In genomic region chr9:71766663-71767062, GRCh38 we compare ENCODE assay signal across 9 cellular contexts. TPM values are rescaled to one million over a fixed set of nuclear protein-coding genes. Genes with fewer than 3 reads are reported as not detected.
DNase-seq lines count a peak whose midpoint lies in the region; ATAC-seq and FAIRE-seq lines count a peak whose summit lies in the region.
"Had no signal": no experiment of that assay in that cellular context is flagged by ENCODE, and none has a peak within 500 bp of the region (broad histone marks: within the 10 kb centered on the region; RNA-seq: fewer than 3 reads in every experiment).

No MANE protein-coding gene starts in this region.

- H3K9ac ChIP-seq in Karpas-422 (ENCODE audit: low read length): no peak overlapping the region

- peaks cover 34% of the 10 kb centered on the region for H3K4me1 ChIP-seq in effector memory CD4-positive, alpha-beta T cell (ENCODE audit: control insufficient read depth, insufficient read depth, low read length, poor library complexity, severe bottlenecking)
- H3K4me1 ChIP-seq in neuron (ENCODE audit: insufficient read depth, low read length) (peaks cover 47% of the 10 kb centered on the region), Karpas-422 (ENCODE audit: low read length) (peaks cover 11% of the 10 kb centered on the region)

- DNase-seq in GM18507 (ENCODE audit: extremely low spot score, insufficient read length, low read depth): no peak
- DNase-seq in effector memory CD4-positive, alpha-beta T cell: no peak
- DNase-seq in Karpas-422: no peak
- DNase-seq in putamen (ENCODE audit: low spot score): no peak

- no peaks in the 10 kb centered on the region for H3K36me3 Mint-ChIP-seq in IgD-negative memory B cell

- H3K4me3 Mint-ChIP-seq in IgD-negative memory B cell: peak overlapping the region; percentile 93 to 99 (median 96)

- peak overlapping the region; percentile 97 for H3K4me3 ChIP-seq in effector memory CD4-positive, alpha-beta T cell (ENCODE audit: insufficient read depth, low read depth, low read length, poor library complexity, severe bottlenecking)
- peak overlapping the region; percentile 90 for H3K4me3 ChIP-seq in neuron (ENCODE audit: low read length)
- no peak overlapping the region for H3K4me3 ChIP-seq in Karpas-422 (ENCODE audit: low read length)

- no peaks in the 10 kb centered on the region for H3K79me2 ChIP-seq in Karpas-422 (ENCODE audit: low read length)

- no peak overlapping the region for H2AFZ ChIP-seq in neuron (ENCODE audit: low read depth, low read length)
- H2AFZ ChIP-seq in Karpas-422 (ENCODE audit: low read length): no peak overlapping the region

- no peaks in the 10 kb centered on the region for H3K9me2 ChIP-seq in Karpas-422 (replicated peaks; ENCODE audit: insufficient read depth, low read length)

- H3K27me3 Mint-ChIP-seq in IgD-negative memory B cell: no peaks in the 10 kb centered on the region

- H3K4me1 Mint-ChIP-seq in IgD-negative memory B cell: peaks cover 40 to 48% (median 43%) of the 10 kb centered on the region in 3 donors

- no peaks in the 10 kb centered on the region for H3K36me3 ChIP-seq in effector memory CD4-positive, alpha-beta T cell (ENCODE audit: control insufficient read depth, insufficient read depth, low read length)
- H3K36me3 ChIP-seq in neuron (ENCODE audit: insufficient read depth, low read length) (no peaks in the 10 kb centered on the region), Karpas-422 (ENCODE audit: insufficient read depth, low read length) (no peaks in the 10 kb centered on the region)

- no peak overlapping the region for H3K4me2 ChIP-seq in Karpas-422 (ENCODE audit: low read depth, low read length, poor library complexity, severe bottlenecking)

- peak overlapping the region; percentile 92 for H3K27ac ChIP-seq in effector memory CD4-positive, alpha-beta T cell (ENCODE audit: insufficient read depth, low read length, poor library complexity, severe bottlenecking)
- no peak overlapping the region for H3K27ac ChIP-seq in Karpas-422 (ENCODE audit: low read length)
- H3K27ac ChIP-seq: SK-N-MC had no signal

- 0 out of 2 replicates have a peak, but pooled peaks cover 8% of the 10 kb centered on the region for H4K20me1 ChIP-seq in Karpas-422 (ENCODE audit: insufficient read depth, low read depth, low read length)

- no peaks in the 10 kb centered on the region for H3K27me3 ChIP-seq in effector memory CD4-positive, alpha-beta T cell (replicated peaks; ENCODE audit: control insufficient read depth, insufficient read depth, low read length, poor library complexity, severe bottlenecking)
- H3K27me3 ChIP-seq in neuron (ENCODE audit: insufficient read depth, low read length) (no peaks in the 10 kb centered on the region), Karpas-422 (ENCODE audit: low read length) (no peaks in the 10 kb centered on the region; the same call in 1 of the 2 replicates)

- H3K27ac Mint-ChIP-seq in IgD-negative memory B cell: peak overlapping the region; percentile 72 to 92 (median 90)

- peak; percentile 87 for FAIRE-seq in GM18507 (lab: Jason Lieb, UNC)

- H3K9me3 Mint-ChIP-seq in IgD-negative memory B cell: no peaks in the 10 kb centered on the region

- H3K9me3 ChIP-seq in effector memory CD4-positive, alpha-beta T cell (ENCODE audit: control insufficient read depth, low read length): no peaks in the 10 kb centered on the region
- H3K9me3 ChIP-seq in neuron (ENCODE audit: low read length): no peaks in the 10 kb centered on the region
- H3K9me3 ChIP-seq in Karpas-422 (ENCODE audit: low read length): no peaks in the 10 kb centered on the region

- no peak for ATAC-seq in GM21825 (IDR thresholded peaks at IDR 0.05; ENCODE audit: unreplicated experiment)
- ATAC-seq in GM18511 (IDR thresholded peaks at IDR 0.05; ENCODE audit: unreplicated experiment): no peak

RNA-seq across cellular contexts. Expression of gene CEMIP2, which starts 1.6 kb away (rescaled TPM):
- 7.3 TPM for polyA plus RNA-seq in IgD-negative memory B cell
- 0.07 and 0.61 TPM in 2 replicates for total RNA-seq in Karpas-422 (2014; rRNA removed; shearing (Covaris generic); ENCODE audit: low replicate concordance)
